In genomic region chr20:31849306-31849930, GRCh38 we compare ENCODE assay signal across 16 cellular contexts. TPM values are rescaled to one million over a fixed set of nuclear protein-coding genes. Genes with fewer than 3 reads are reported as not detected.
DNase-seq lines count a peak whose midpoint lies in the region; ATAC-seq, FAIRE-seq and TF ChIP-seq lines count a peak whose summit lies in the region.
"Had no signal": no experiment of that assay in that cellular context is flagged by ENCODE, and none has a peak within 500 bp of the region (broad histone marks: within the 10 kb centered on the region; RNA-seq: fewer than 3 reads in every experiment).

No MANE protein-coding gene starts in this region.

- FAIRE-seq in frontal cortex (lab: Jason Lieb, UNC) = no peak
- FAIRE-seq: A204.1 had no signal

- H3K79me2 ChIP-seq in parathyroid adenoma = no peaks in the 10 kb centered on the region

- no peak overlapping the region for H3K9ac ChIP-seq in colonic mucosa (ENCODE audit: low read depth in 2 of 2, low read length in 2 of 2)
- no peak overlapping the region for H3K9ac ChIP-seq in parathyroid adenoma

- intact Hi-C loops in colonic mucosa (cut with DNase I) = no loop called here

- H3K9me3 ChIP-seq in colonic mucosa = no peaks in the 10 kb centered on the region
- no peaks in the 10 kb centered on the region for H3K9me3 ChIP-seq in parathyroid adenoma (ENCODE audit: control insufficient read depth, low read length)
- H3K9me3 ChIP-seq: neutrophil had no signal

- ATAC-seq in GM21515 (IDR thresholded peaks at IDR 0.05; ENCODE audit: unreplicated experiment) = no peak

- H3K27me3 Mint-ChIP-seq in activated naive CD8-positive, alpha-beta T cell treated with anti-CD3 and anti-CD28 coated beads for 36 hours = peaks cover 16% of the 10 kb centered on the region

- no peak overlapping the region for H3K27ac Mint-ChIP-seq in activated naive CD8-positive, alpha-beta T cell treated with anti-CD3 and anti-CD28 coated beads for 36 hours
- H3K27ac Mint-ChIP-seq: CD4-positive, alpha-beta memory T cell; memory B cell had no signal

- no peaks in the 10 kb centered on the region for H3K36me3 Mint-ChIP-seq in activated naive CD8-positive, alpha-beta T cell treated with anti-CD3 and anti-CD28 coated beads for 36 hours
- H3K36me3 Mint-ChIP-seq: CD4-positive, alpha-beta memory T cell; memory B cell had no signal

- H3K4me3 Mint-ChIP-seq in activated naive CD8-positive, alpha-beta T cell treated with anti-CD3 and anti-CD28 coated beads for 36 hours = no peak overlapping the region
- H3K4me3 Mint-ChIP-seq: CD4-positive, alpha-beta memory T cell; memory B cell had no signal

- TF ChIP-seq CTCF in colonic mucosa (IDR thresholded peaks at IDR 0.05) = no peak
- TF ChIP-seq CTCF in parathyroid adenoma (IDR thresholded peaks at IDR 0.05) = no peak

- H3K4me2 ChIP-seq in parathyroid adenoma (ENCODE audit: low read length) = no peak overlapping the region

- no peaks in the 10 kb centered on the region for H3K9me3 Mint-ChIP-seq in activated naive CD8-positive, alpha-beta T cell treated with anti-CD3 and anti-CD28 coated beads for 36 hours
- H3K9me3 Mint-ChIP-seq: CD4-positive, alpha-beta memory T cell; memory B cell had no signal

- no peaks in the 10 kb centered on the region for H3K4me1 Mint-ChIP-seq in activated naive CD8-positive, alpha-beta T cell treated with anti-CD3 and anti-CD28 coated beads for 36 hours
- H3K4me1 Mint-ChIP-seq: CD4-positive, alpha-beta memory T cell; memory B cell had no signal

- H3K4me3 ChIP-seq in colonic mucosa (no peak overlapping the region), parathyroid adenoma (ENCODE audit: low read depth, low read length) (no peak overlapping the region)
- H3K4me3 ChIP-seq: cardiac muscle cell had no signal

- H3K36me3 ChIP-seq in colonic mucosa (no peaks in the 10 kb centered on the region), parathyroid adenoma (ENCODE audit: control insufficient read depth, insufficient read depth, low read length) (no peaks in the 10 kb centered on the region)
- H3K36me3 ChIP-seq: cardiac muscle cell, neutrophil had no signal

- H2AFZ ChIP-seq in parathyroid adenoma = peak overlapping the region; percentile 57

- DNase-seq in NCI-H187 (lab: John Stamatoyannopoulos, UW) (peak; percentile 16 to 29), NCI-H187 treated with DMSO at 0.1 percent for 48 hours (lab: John Stamatoyannopoulos, UW) (no peak), NCI-H2171 (lab: John Stamatoyannopoulos, UW) (peak; percentile 48), colonic mucosa (peak; percentile 57), frontal cortex (ENCODE audit: low spot score in 2 of 2) (no peak)
- DNase-seq in activated naive CD8-positive, alpha-beta T cell treated with anti-CD3 and anti-CD28 coated beads for 36 hours = no peak
- DNase-seq: activated naive CD4-positive, alpha-beta T cell treated with Interleukin-2 at 50 U/mL for 16 hours; CD4-positive, alpha-beta memory T cell had no signal

- H3K27me3 ChIP-seq in colonic mucosa (no peaks in the 10 kb centered on the region), parathyroid adenoma (ENCODE audit: control insufficient read depth, insufficient read depth, low read length) (no peaks in the 10 kb centered on the region)

- H3K27ac ChIP-seq in colonic mucosa (no peak overlapping the region), parathyroid adenoma (no peak overlapping the region)
- H3K27ac ChIP-seq: cardiac muscle cell, neutrophil, VCaP had no signal

- no peaks in the 10 kb centered on the region for H3K4me1 ChIP-seq in colonic mucosa
- peaks cover 30% of the 10 kb centered on the region for H3K4me1 ChIP-seq in parathyroid adenoma

RNA-seq across cellular contexts. Expression of gene FOXS1, which starts 4.0 kb away (rescaled TPM):
- total RNA-seq in colonic mucosa = under 1 TPM; 0.20 to 0.48 TPM
- total RNA-seq in frontal cortex = 0.82 TPM
- total RNA-seq in activated naive CD8-positive, alpha-beta T cell treated with anti-CD3 and anti-CD28 coated beads for 36 hours = not detected
- total RNA-seq: CD4-positive, alpha-beta memory T cell; SK-MEL-5 had no signal

RNA-seq across cellular contexts. Expression of gene DUSP15, which starts 20.9 kb away (rescaled TPM):
- under 1 TPM; 0.59 to 0.74 TPM for total RNA-seq in colonic mucosa
- total RNA-seq in frontal cortex = 9.8 TPM
- not detected for total RNA-seq in activated naive CD8-positive, alpha-beta T cell treated with anti-CD3 and anti-CD28 coated beads for 36 hours
- total RNA-seq: CD4-positive, alpha-beta memory T cell had no signal

RNA-seq across cellular contexts. Expression of gene TTLL9, which starts 21.0 kb away (rescaled TPM):
- not detected for total RNA-seq in colonic mucosa
- 1.2 TPM for total RNA-seq in frontal cortex
- total RNA-seq in activated naive CD8-positive, alpha-beta T cell treated with anti-CD3 and anti-CD28 coated beads for 36 hours = not detected
- total RNA-seq: CD4-positive, alpha-beta memory T cell; SK-MEL-5 had no signal

RNA-seq across cellular contexts. Expression of gene MYLK2, which starts 30.3 kb away (rescaled TPM):
- total RNA-seq in colonic mucosa (under 1 TPM; 0.11 to 0.20 TPM), frontal cortex (0.82 TPM)
- under 1 TPM; 0.21 to 0.36 TPM for total RNA-seq in activated naive CD8-positive, alpha-beta T cell treated with anti-CD3 and anti-CD28 coated beads for 36 hours
- total RNA-seq: CD4-positive, alpha-beta memory T cell; SK-MEL-5 had no signal

Comparison
In these comparisons a context has a peak if more than half of its experiments do, and no peak if none do; other contexts are left out.
1. DNase-seq: peak in NCI-H187 (2 of 2), NCI-H2171 (single experiment) and colonic mucosa (single experiment); none in NCI-H187 treated with DMSO at 0.1 percent for 48 hours (single experiment), frontal cortex (0 of 2) and activated naive CD8-positive, alpha-beta T cell treated with anti-CD3 and anti-CD28 coated beads for 36 hours (single experiment).